ENCODE assay signal across 11 cellular contexts in genomic region chr5:6733411-6734242, GRCh38. TPM values are rescaled to one million over a fixed set of nuclear protein-coding genes. Genes with fewer than 3 reads are reported as not detected.
DNase-seq lines count a peak whose midpoint lies in the region; ATAC-seq, FAIRE-seq and TF ChIP-seq lines count a peak whose summit lies in the region.
"Had no signal": no experiment of that assay in that cellular context is flagged by ENCODE, and none has a peak within 500 bp of the region (broad histone marks: within the 10 kb centered on the region; RNA-seq: fewer than 3 reads in every experiment).

No MANE protein-coding gene starts in this region.

- H3K4me3 ChIP-seq in fibroblast of villous mesenchyme (ENCODE audit: low read depth, low read length) = peak overlapping the region; percentile 17

- peak overlapping the region; percentile 47 for H3K27ac Mint-ChIP-seq in activated CD4-positive, alpha-beta memory T cell treated with anti-CD3 and anti-CD28 coated beads for 36 hours
- no peak overlapping the region for H3K27ac Mint-ChIP-seq in activated CD4-positive, alpha-beta memory T cell treated with anti-CD3 and anti-CD28 coated beads, Interleukin-2, amount 10 ng/mL, durations not matched to agents 7 days and 5 days
- H3K27ac Mint-ChIP-seq in activated naive CD8-positive, alpha-beta T cell treated with anti-CD3 and anti-CD28 coated beads for 36 hours = peak overlapping the region; percentile 20
- H3K27ac Mint-ChIP-seq in stimulated activated effector memory CD8-positive, alpha-beta T cell treated with anti-CD3 and anti-CD28 coated beads, Interleukin-12 subunit alpha, Interleukin-12 subunit beta, amount 100 ng/mL, for 72 hours = peak overlapping the region; percentile 24
- H3K27ac Mint-ChIP-seq: stimulated activated naive CD8-positive, alpha-beta T cell treated with anti-CD3 and anti-CD28 coated beads, Interleukin-15, Interleukin-2, amounts not matched to agents 100 ng/mL and 50 ng/mL, for 24 hours had no signal

- DNase-seq in activated CD4-positive, alpha-beta memory T cell treated with anti-CD3 and anti-CD28 coated beads for 36 hours = no peak
- DNase-seq in activated CD4-positive, alpha-beta memory T cell treated with anti-CD3 and anti-CD28 coated beads, Interleukin-2, amount 10 ng/mL, durations not matched to agents 7 days and 5 days = no peak
- no peak for DNase-seq in activated naive CD8-positive, alpha-beta T cell treated with anti-CD3 and anti-CD28 coated beads for 36 hours
- DNase-seq in fibroblast of villous mesenchyme (ENCODE audit: low read depth) (peak; percentile 84), RCC 7860 (ENCODE audit: low spot score) (no peak), NCI-H1694 treated with DMSO at 0.1 percent for 48 hours (lab: John Stamatoyannopoulos, UW) (no peak), left lobe of liver (ENCODE audit: low spot score) (no peak)
- DNase-seq in stimulated activated effector memory CD8-positive, alpha-beta T cell treated with anti-CD3 and anti-CD28 coated beads, Interleukin-12 subunit alpha, Interleukin-12 subunit beta, amount 100 ng/mL, for 72 hours (ENCODE audit: low spot score in 2 of 2) = no peak
- DNase-seq: NCI-H2029 treated with DMSO at 0.1 percent for 48 hours had no signal

- intact Hi-C loops in activated CD4-positive, alpha-beta memory T cell treated with anti-CD3 and anti-CD28 coated beads for 36 hours (cut with micrococcal nuclease) = loop anchor here (10.0 kb wide), 1 partner anchor 239 kb away; no protein-coding TSS in a partner anchor

- H3K9me3 Mint-ChIP-seq in activated CD4-positive, alpha-beta memory T cell treated with anti-CD3 and anti-CD28 coated beads for 36 hours = no peaks in the 10 kb centered on the region
- H3K9me3 Mint-ChIP-seq in activated CD4-positive, alpha-beta memory T cell treated with anti-CD3 and anti-CD28 coated beads, Interleukin-2, amount 10 ng/mL, durations not matched to agents 7 days and 5 days = no peaks in the 10 kb centered on the region
- no peaks in the 10 kb centered on the region for H3K9me3 Mint-ChIP-seq in activated naive CD8-positive, alpha-beta T cell treated with anti-CD3 and anti-CD28 coated beads for 36 hours
- no peaks in the 10 kb centered on the region for H3K9me3 Mint-ChIP-seq in stimulated activated effector memory CD8-positive, alpha-beta T cell treated with anti-CD3 and anti-CD28 coated beads, Interleukin-12 subunit alpha, Interleukin-12 subunit beta, amount 100 ng/mL, for 72 hours
- H3K9me3 Mint-ChIP-seq: stimulated activated naive CD8-positive, alpha-beta T cell treated with anti-CD3 and anti-CD28 coated beads, Interleukin-15, Interleukin-2, amounts not matched to agents 100 ng/mL and 50 ng/mL, for 24 hours had no signal

- no peaks in the 10 kb centered on the region for H3K27me3 Mint-ChIP-seq in activated CD4-positive, alpha-beta memory T cell treated with anti-CD3 and anti-CD28 coated beads for 36 hours
- H3K27me3 Mint-ChIP-seq in activated CD4-positive, alpha-beta memory T cell treated with anti-CD3 and anti-CD28 coated beads, Interleukin-2, amount 10 ng/mL, durations not matched to agents 7 days and 5 days = no peaks in the 10 kb centered on the region
- no peaks in the 10 kb centered on the region for H3K27me3 Mint-ChIP-seq in activated naive CD8-positive, alpha-beta T cell treated with anti-CD3 and anti-CD28 coated beads for 36 hours
- H3K27me3 Mint-ChIP-seq: stimulated activated naive CD8-positive, alpha-beta T cell treated with anti-CD3 and anti-CD28 coated beads, Interleukin-15, Interleukin-2, amounts not matched to agents 100 ng/mL and 50 ng/mL, for 24 hours had no signal

- FAIRE-seq in RCC 7860 (lab: Jason Lieb, UNC) = no peak
- FAIRE-seq: GM12892 had no signal

- no peak overlapping the region for H3K4me3 Mint-ChIP-seq in activated CD4-positive, alpha-beta memory T cell treated with anti-CD3 and anti-CD28 coated beads for 36 hours
- no peak overlapping the region for H3K4me3 Mint-ChIP-seq in activated CD4-positive, alpha-beta memory T cell treated with anti-CD3 and anti-CD28 coated beads, Interleukin-2, amount 10 ng/mL, durations not matched to agents 7 days and 5 days
- no peak overlapping the region for H3K4me3 Mint-ChIP-seq in activated naive CD8-positive, alpha-beta T cell treated with anti-CD3 and anti-CD28 coated beads for 36 hours
- no peak overlapping the region for H3K4me3 Mint-ChIP-seq in stimulated activated effector memory CD8-positive, alpha-beta T cell treated with anti-CD3 and anti-CD28 coated beads, Interleukin-12 subunit alpha, Interleukin-12 subunit beta, amount 100 ng/mL, for 72 hours
- H3K4me3 Mint-ChIP-seq: stimulated activated naive CD8-positive, alpha-beta T cell treated with anti-CD3 and anti-CD28 coated beads, Interleukin-15, Interleukin-2, amounts not matched to agents 100 ng/mL and 50 ng/mL, for 24 hours had no signal

- peaks cover 23% of the 10 kb centered on the region for H3K36me3 Mint-ChIP-seq in activated CD4-positive, alpha-beta memory T cell treated with anti-CD3 and anti-CD28 coated beads for 36 hours
- H3K36me3 Mint-ChIP-seq in activated CD4-positive, alpha-beta memory T cell treated with anti-CD3 and anti-CD28 coated beads, Interleukin-2, amount 10 ng/mL, durations not matched to agents 7 days and 5 days (ENCODE audit: low read depth) = peaks cover 44% of the 10 kb centered on the region
- peaks cover 36% of the 10 kb centered on the region for H3K36me3 Mint-ChIP-seq in activated naive CD8-positive, alpha-beta T cell treated with anti-CD3 and anti-CD28 coated beads for 36 hours
- peaks cover 69% of the 10 kb centered on the region for H3K36me3 Mint-ChIP-seq in stimulated activated effector memory CD8-positive, alpha-beta T cell treated with anti-CD3 and anti-CD28 coated beads, Interleukin-12 subunit alpha, Interleukin-12 subunit beta, amount 100 ng/mL, for 72 hours

- H3K4me1 Mint-ChIP-seq in activated CD4-positive, alpha-beta memory T cell treated with anti-CD3 and anti-CD28 coated beads for 36 hours (ENCODE audit: low read depth) = peaks cover 86% of the 10 kb centered on the region
- peaks cover 80% of the 10 kb centered on the region for H3K4me1 Mint-ChIP-seq in activated CD4-positive, alpha-beta memory T cell treated with anti-CD3 and anti-CD28 coated beads, Interleukin-2, amount 10 ng/mL, durations not matched to agents 7 days and 5 days
- peaks cover 72% of the 10 kb centered on the region for H3K4me1 Mint-ChIP-seq in activated naive CD8-positive, alpha-beta T cell treated with anti-CD3 and anti-CD28 coated beads for 36 hours
- H3K4me1 Mint-ChIP-seq in stimulated activated effector memory CD8-positive, alpha-beta T cell treated with anti-CD3 and anti-CD28 coated beads, Interleukin-12 subunit alpha, Interleukin-12 subunit beta, amount 100 ng/mL, for 72 hours = peaks cover 82% of the 10 kb centered on the region

- TF ChIP-seq CTCF in fibroblast of villous mesenchyme (IDR thresholded peaks at IDR 0.05; ENCODE audit: insufficient read depth, low read depth, low read length) = no peak

- ATAC-seq in stimulated activated effector memory CD8-positive, alpha-beta T cell treated with anti-CD3 and anti-CD28 coated beads, Interleukin-12 subunit alpha, Interleukin-12 subunit beta, amount 100 ng/mL, for 72 hours = no peak
- no peak for ATAC-seq in left lobe of liver

- CTCF ChIA-PET in activated CD4-positive, alpha-beta memory T cell treated with anti-CD3 and anti-CD28 coated beads for 36 hours (lab: Charles Lee) = interaction anchor here (0.7 kb wide), 1 partner anchor 32 kb away, joined by 3 read pairs; no protein-coding TSS in a partner anchor
- CTCF ChIA-PET in activated CD4-positive, alpha-beta memory T cell treated with anti-CD3 and anti-CD28 coated beads, Interleukin-2, amount 10 ng/mL, durations not matched to agents 7 days and 5 days (lab: Charles Lee) = interaction anchor here (1.9 kb wide), 1 partner anchor 101 kb away, joined by 5 read pairs; the partner anchor contains the start of genes NSUN2 and SRD5A1

- POLR2A ChIA-PET in activated CD4-positive, alpha-beta memory T cell treated with anti-CD3 and anti-CD28 coated beads for 36 hours (lab: Charles Lee) = no interaction called here
- POLR2A ChIA-PET in activated CD4-positive, alpha-beta memory T cell treated with anti-CD3 and anti-CD28 coated beads, Interleukin-2, amount 10 ng/mL, durations not matched to agents 7 days and 5 days (lab: Charles Lee) = interaction anchor here (6.3 kb wide), 1 partner anchor 101 kb away, joined by 27 read pairs; the partner anchor contains the start of genes NSUN2 and SRD5A1

RNA-seq across cellular contexts. Expression of gene TENT4A, which starts 20.4 kb away (rescaled TPM):
- 10 to 100 TPM; 26.6 to 29.2 TPM for total RNA-seq in activated CD4-positive, alpha-beta memory T cell treated with anti-CD3 and anti-CD28 coated beads for 36 hours
- 10 to 100 TPM; 34.3 to 36.6 TPM for total RNA-seq in activated CD4-positive, alpha-beta memory T cell treated with anti-CD3 and anti-CD28 coated beads, Interleukin-2, amount 10 ng/mL, durations not matched to agents 7 days and 5 days
- total RNA-seq in activated naive CD8-positive, alpha-beta T cell treated with anti-CD3 and anti-CD28 coated beads for 36 hours = 10 to 100 TPM; 28.2 to 30.7 TPM
- total RNA-seq in fibroblast of villous mesenchyme (20.0 and 23.3 TPM in 2 replicates), left lobe of liver (14.3 TPM)
